In the genomic region with DNA sequence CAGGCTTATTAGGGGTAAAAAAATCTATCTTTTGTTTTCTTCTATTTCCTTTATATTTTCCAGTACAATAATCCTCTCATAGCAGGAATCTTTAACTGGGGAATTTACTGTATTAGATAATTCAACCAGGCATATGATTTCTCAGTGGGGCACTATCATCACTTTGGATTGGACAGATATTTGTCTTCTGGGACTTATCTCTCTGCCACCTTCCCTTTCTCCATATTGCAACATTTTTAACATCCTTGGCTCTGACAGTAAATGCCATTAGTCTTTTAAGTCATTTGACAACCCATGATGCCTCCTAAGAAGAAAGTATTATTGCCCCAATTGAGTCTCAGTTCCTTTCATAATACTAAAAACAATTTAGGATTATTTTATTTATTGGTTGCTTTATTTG, we compare ENCODE assay signal across 28 cellular contexts.
"Had no signal": no experiment of that assay in that cellular context is flagged by ENCODE, and none has a peak within 500 bp of the region (broad histone marks: within the 10 kb centered on the region; RNA-seq: fewer than 3 reads in every experiment).

No MANE protein-coding gene starts in this region.

- H3K27ac ChIP-seq: colonic mucosa, epithelial cell of prostate, esophagus squamous epithelium, gastrocnemius medialis, heart right ventricle, left lung, lower lobe of right lung had no signal

- H3K27me3 ChIP-seq: colonic mucosa, esophagus squamous epithelium, gastrocnemius medialis, heart right ventricle, left lung had no signal

- H3K36me3 Mint-ChIP-seq: memory B cell, mesothelial cell of epicardium, naive B cell had no signal

- DNase-seq: colonic mucosa; cortex of kidney; effector CD8-positive, alpha-beta T cell; effector memory CD8-positive, alpha-beta T cell; endodermal cell; erythroblast; esophagus squamous epithelium; foreskin fibroblast; foreskin melanocyte; gastrocnemius medialis; glutamatergic neuron; head of caudate nucleus; heart right ventricle; hippocampal formation; left cardiac atrium; left lung; left ventricle myocardium superior; lower lobe of right lung; mucosa of descending colon; naive B cell had no signal

- H3K4me3 ChIP-seq: colonic mucosa, esophagus squamous epithelium, gastrocnemius medialis, heart right ventricle, left lung, lower lobe of right lung, mucosa of descending colon had no signal

- H3K9me3 ChIP-seq: colonic mucosa, esophagus squamous epithelium, gastrocnemius medialis, lower lobe of right lung had no signal

- H3K4me1 Mint-ChIP-seq: memory B cell, naive B cell had no signal

- H3K27ac Mint-ChIP-seq: dendritic cell treated with granulocyte-macrophage colony-stimulating factor and Interleukin-4, amounts not matched to agents 40 ng/mL and 50 ng/mL, for 4 days; effector memory CD8-positive, alpha-beta T cell; endodermal cell; memory B cell; mesothelial cell of epicardium; naive B cell had no signal

- H3K27me3 Mint-ChIP-seq: dendritic cell treated with granulocyte-macrophage colony-stimulating factor and Interleukin-4, amounts not matched to agents 40 ng/mL and 50 ng/mL, for 4 days; effector memory CD8-positive, alpha-beta T cell; memory B cell; naive B cell had no signal

- ATAC-seq: effector memory CD8-positive, alpha-beta T cell; esophagus mucosa; gastrocnemius medialis; heart right ventricle; left cardiac atrium; left lung; left ventricle myocardium superior; lower lobe of right lung; mucosa of descending colon had no signal

- H3K36me3 ChIP-seq: colonic mucosa, esophagus squamous epithelium, gastrocnemius medialis, heart right ventricle, left lung, lower lobe of right lung had no signal

- H3K4me3 Mint-ChIP-seq: dendritic cell treated with granulocyte-macrophage colony-stimulating factor and Interleukin-4, amounts not matched to agents 40 ng/mL and 50 ng/mL, for 4 days; effector memory CD8-positive, alpha-beta T cell; endodermal cell; memory B cell; mesothelial cell of epicardium; naive B cell had no signal

- FAIRE-seq: endometrium, islet of Langerhans, keratinocyte had no signal

- H3K4me1 ChIP-seq: colonic mucosa, esophagus squamous epithelium, gastrocnemius medialis, left lung, lower lobe of right lung had no signal
